Comparison of ENCODE assay signal across 5 cellular contexts in the genomic region with DNA sequence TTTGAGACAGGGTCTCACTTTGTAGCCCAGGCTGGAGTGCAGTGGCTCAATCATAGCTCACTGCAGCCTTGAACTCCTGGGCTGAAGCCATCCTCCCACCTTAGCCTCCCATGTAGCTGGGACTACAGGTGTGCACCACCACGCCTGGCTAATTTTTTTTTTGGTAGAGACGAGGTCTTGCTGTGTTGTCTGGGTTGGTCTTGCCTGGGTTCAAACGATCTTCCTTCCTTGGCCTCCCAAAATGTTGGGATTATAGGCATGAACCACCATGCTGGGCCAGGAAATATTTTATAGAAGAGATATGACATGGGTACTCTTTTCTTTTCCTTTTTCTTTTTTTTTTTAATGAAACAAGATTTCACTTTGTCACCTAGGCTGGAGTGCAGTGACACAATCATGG. TPM values are rescaled to one million over a fixed set of nuclear protein-coding genes. Genes with fewer than 3 reads are reported as not detected.
DNase-seq lines count a peak whose midpoint lies in the region; ATAC-seq and TF ChIP-seq lines count a peak whose summit lies in the region.
"Not testable (repeated sequence)": the region's sequence is repeated elsewhere in the genome, so short reads cannot be mapped to it uniquely, and the experiment has no call there.

No MANE protein-coding gene starts in this region.

- H3K36me3 ChIP-seq in HEK293 (ENCODE audit: control insufficient read depth in 2 of 2, insufficient read depth in 1 of 2, low read length in 2 of 2) (peaks cover 7 to 15% of the 10 kb centered on the region in 2 experiments; a peak in 2 of 3 replicates), heart left ventricle (peaks cover 0 to 19% (median 0%) of the 10 kb centered on the region in 9 donors), left ventricle myocardium inferior (peaks cover 18% of the 10 kb centered on the region)
- H3K36me3 ChIP-seq in hepatocyte (replicated peaks; ENCODE audit: insufficient read depth, low read depth), result not testable (repeated sequence)

- TF ChIP-seq CTCF in HEK293 (tag by site-specific recombination; IDR thresholded peaks at IDR 0.05); heart left ventricle (IDR thresholded peaks at IDR 0.05); left ventricle myocardium inferior (IDR thresholded peaks at IDR 0.05; ENCODE audit: borderline replicate concordance); hepatocyte (IDR thresholded peaks at IDR 0.05; ENCODE audit: poor library complexity): not testable (repeated sequence)

- H3K9me3 Mint-ChIP-seq in stimulated activated effector memory CD8-positive, alpha-beta T cell treated with anti-CD3 and anti-CD28 coated beads, Interleukin-12 subunit alpha, Interleukin-12 subunit beta, amount 100 ng/mL, for 72 hours, result not testable (repeated sequence)

- not testable (repeated sequence) for ATAC-seq in heart left ventricle; stimulated activated effector memory CD8-positive, alpha-beta T cell treated with anti-CD3 and anti-CD28 coated beads, Interleukin-12 subunit alpha, Interleukin-12 subunit beta, amount 100 ng/mL, for 72 hours

- H3K27ac ChIP-seq in HEK293 (ENCODE audit: extremely low read depth, low read depth, low read length), result not testable (repeated sequence)
- H3K27ac ChIP-seq in heart left ventricle, result peak overlapping the region in 9 of 12 donors; percentile 24 to 74 (median 49)
- peak overlapping the region; percentile 78 for H3K27ac ChIP-seq in left ventricle myocardium inferior (replicated peaks)
- H3K27ac ChIP-seq in hepatocyte, result peak overlapping the region; percentile 65

- H3K27ac Mint-ChIP-seq in stimulated activated effector memory CD8-positive, alpha-beta T cell treated with anti-CD3 and anti-CD28 coated beads, Interleukin-12 subunit alpha, Interleukin-12 subunit beta, amount 100 ng/mL, for 72 hours, result peak overlapping the region; percentile 7

- H2AFZ ChIP-seq in hepatocyte, result not testable (repeated sequence)

- intact Hi-C loops in heart left ventricle (cut with DNase I), result loop anchor here in 1 of 10 donors (5.0 kb wide), 1 partner anchor 166 kb away; a partner anchor contains a TSS
- intact Hi-C loops in left ventricle myocardium inferior (cut with micrococcal nuclease), result not testable (repeated sequence)

- CTCF ChIA-PET in HEK293 (lab: Yijun Ruan, JAX), result interaction anchor here (0.7 kb wide), 1 partner anchor 570 kb away, joined by 4 read pairs; no protein-coding TSS in a partner anchor

- POLR2A ChIA-PET in HEK293 (lab: Yijun Ruan, JAX), result not testable (repeated sequence)

- H3K79me2 ChIP-seq in hepatocyte, result peaks cover 91% of the 10 kb centered on the region

- H3K4me1 ChIP-seq in HEK293 (ENCODE audit: control insufficient read depth, insufficient read depth, low read length) (peaks cover 17% of the 10 kb centered on the region), heart left ventricle (peaks cover 0 to 62% (median 22%) of the 10 kb centered on the region in 12 donors), left ventricle myocardium inferior (peaks cover 87% of the 10 kb centered on the region), hepatocyte (ENCODE audit: insufficient read depth) (peaks cover 20% of the 10 kb centered on the region)

- DNase-seq in heart left ventricle; left ventricle myocardium inferior; hepatocyte (ENCODE audit: low spot score); stimulated activated effector memory CD8-positive, alpha-beta T cell treated with anti-CD3 and anti-CD28 coated beads, Interleukin-12 subunit alpha, Interleukin-12 subunit beta, amount 100 ng/mL, for 72 hours (ENCODE audit: low spot score in 2 of 2): not testable (repeated sequence)

- not testable (repeated sequence) for TF ChIP-seq POLR2A in heart left ventricle (IDR thresholded peaks at IDR 0.05)

- peaks cover 60% of the 10 kb centered on the region for H3K4me1 Mint-ChIP-seq in stimulated activated effector memory CD8-positive, alpha-beta T cell treated with anti-CD3 and anti-CD28 coated beads, Interleukin-12 subunit alpha, Interleukin-12 subunit beta, amount 100 ng/mL, for 72 hours

- not testable (repeated sequence) for H3K9me2 ChIP-seq in hepatocyte (replicated peaks; ENCODE audit: insufficient read depth)

- not testable (repeated sequence) for H3K4me3 ChIP-seq in HEK293 (ENCODE audit: low read depth, low read length); heart left ventricle; hepatocyte
- H3K4me3 ChIP-seq in left ventricle myocardium inferior, result peak overlapping the region; percentile 21

- not testable (repeated sequence) for H3K9me3 ChIP-seq in HEK293 (ENCODE audit: control insufficient read depth, insufficient read depth, low read depth, low read length); heart left ventricle; left ventricle myocardium inferior (replicated peaks); hepatocyte (ENCODE audit: low read depth)

- H3K4me2 ChIP-seq in hepatocyte, result peak overlapping the region; percentile 18

- H3K27me3 ChIP-seq in heart left ventricle; left ventricle myocardium inferior (ENCODE audit: low read depth); hepatocyte: not testable (repeated sequence)

- H3K36me3 Mint-ChIP-seq in stimulated activated effector memory CD8-positive, alpha-beta T cell treated with anti-CD3 and anti-CD28 coated beads, Interleukin-12 subunit alpha, Interleukin-12 subunit beta, amount 100 ng/mL, for 72 hours, result peaks cover 42% of the 10 kb centered on the region

- 93 to 97% (median 96%) methylated on average over 3 of the region's 3 CpGs for WGBS in heart left ventricle, 4 donors
- WGBS in hepatocyte (ENCODE audit: low lambda C conversion rate, missing lambda C conversion rate), result 86% methylated on average over 3 of the region's 3 CpGs

- H4K20me1 ChIP-seq in hepatocyte (ENCODE audit: insufficient read depth, poor library complexity, severe bottlenecking), result peaks cover 56% of the 10 kb centered on the region

- not testable (repeated sequence) for H3K4me3 Mint-ChIP-seq in stimulated activated effector memory CD8-positive, alpha-beta T cell treated with anti-CD3 and anti-CD28 coated beads, Interleukin-12 subunit alpha, Interleukin-12 subunit beta, amount 100 ng/mL, for 72 hours

TF ChIP-seq in HEK293, 187 proteins besides CTCF, POLR2A, EP300 and RAD21:
- peak; percentile 93 for TF ChIP-seq ZNF677 (tag by site-specific recombination; IDR thresholded peaks at IDR 0.05)

RNA-seq across cellular contexts. Expression of a gene that starts 11.7 kb away (rescaled TPM):
- 10 to 100 TPM; 15.8 to 26.5 (median 21.2) TPM for total RNA-seq in heart left ventricle
- 10 to 100 TPM; 10.4 to 15.9 TPM for polyA plus RNA-seq in heart left ventricle
- total RNA-seq in left ventricle myocardium inferior, result 20.9 TPM
- total RNA-seq in hepatocyte, result 24.0 and 32.9 TPM in 2 replicates
- polyA plus RNA-seq in hepatocyte, result 15.3 and 20.2 TPM in 2 replicates
